Comparison of ENCODE assay signal across 23 cellular contexts in genomic region chr3:4153771-4154170, GRCh38.
"Had no signal": no experiment of that assay in that cellular context is flagged by ENCODE, and none has a peak within 500 bp of the region (broad histone marks: within the 10 kb centered on the region; RNA-seq: fewer than 3 reads in every experiment).

No MANE protein-coding gene starts in this region.

- ATAC-seq: natural killer cell; psoas muscle; right cardiac atrium; sciatic nerve; stimulated activated memory B cell treated with anti-CD40 and anti-IgM and Interleukin-4, amounts not matched to agents 10 μg/mL and 1 μg/mL and 100 μg/mL, for 72 hours; stimulated activated naive CD8-positive, alpha-beta T cell treated with anti-CD3 and anti-CD28 coated beads, Interleukin-15, amount 100 ng/mL, for 72 hours; stimulated activated naive CD8-positive, alpha-beta T cell treated with anti-CD3 and anti-CD28 coated beads, Interleukin-15, Interleukin-2, amounts not matched to agents 100 U/mL and 50 U/mL, for 24 hours; upper lobe of right lung had no signal

- DNase-seq: natural killer cell; occipital lobe; ovary; posterior cingulate gyrus; psoas muscle; right cardiac atrium; spleen; stimulated activated CD4-positive, alpha-beta T cell treated with anti-CD3 and anti-CD28 coated beads, Interleukin-12 subunit alpha, Interleukin-12 subunit beta, amount 100 ng/mL, for 4 hours; stimulated activated CD4-positive, alpha-beta T cell treated with anti-CD3 and anti-CD28 coated beads, Interleukin-1b, Interleukin-23, amount 100 ng/mL, for 48 hours; stimulated activated CD4-positive, alpha-beta T cell treated with anti-CD3 and anti-CD28 coated beads, Interleukin-4, amount 100 ng/mL, for 1 hour; stimulated activated CD4-positive, alpha-beta T cell treated with anti-CD3 and anti-CD28 coated beads, Interleukin-4, amount 100 ng/mL, for 4 hours; stimulated activated CD8-positive, alpha-beta memory T cell treated with anti-CD3 and anti-CD28 coated beads, Interleukin-4, amount 100 ng/mL, for 48 hours; stimulated activated naive CD4-positive, alpha-beta T cell; stimulated activated naive CD8-positive, alpha-beta T cell treated with anti-CD3 and anti-CD28 coated beads, Interleukin-15, amount 100 ng/mL, for 72 hours; stimulated activated naive CD8-positive, alpha-beta T cell treated with anti-CD3 and anti-CD28 coated beads, Interleukin-15, Interleukin-2, amounts not matched to agents 100 U/mL and 50 U/mL, for 24 hours; substantia nigra; testis; tibial artery; transverse colon; upper lobe of right lung; uterus had no signal
